24 cellular contexts compared by ENCODE assay signal in the genomic region with DNA sequence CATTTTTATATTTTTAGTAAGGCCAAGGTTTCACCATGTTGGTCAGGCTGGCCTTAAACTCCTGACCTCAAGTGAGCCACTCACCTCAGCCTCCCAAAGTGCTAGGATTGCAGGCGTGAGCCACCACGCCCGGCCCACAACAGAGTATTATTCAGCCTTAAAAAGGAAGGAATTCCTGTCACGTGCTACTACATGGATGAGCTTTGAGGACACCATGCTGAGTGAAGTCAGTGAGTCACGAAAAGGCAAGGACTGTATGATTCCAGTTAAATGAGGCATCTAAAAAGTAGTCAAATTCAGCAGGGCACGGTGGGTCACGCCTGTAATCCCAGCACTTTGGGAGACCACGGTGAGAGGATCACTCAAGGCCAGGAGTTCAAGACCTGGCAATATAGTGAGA. TPM values are rescaled to one million over a fixed set of nuclear protein-coding genes. Genes with fewer than 3 reads are reported as not detected.
DNase-seq lines count a peak whose midpoint lies in the region; ATAC-seq and TF ChIP-seq lines count a peak whose summit lies in the region.
"Had no signal": no experiment of that assay in that cellular context is flagged by ENCODE, and none has a peak within 500 bp of the region (broad histone marks: within the 10 kb centered on the region; RNA-seq: fewer than 3 reads in every experiment).

No MANE protein-coding gene starts in this region.

- DNase-seq in left ventricle myocardium superior (peak; percentile 6), heart left ventricle (no peak), MCF 10A (ENCODE audit: unreplicated experiment) (peak; percentile 21), lower lobe of right lung (no peak), foreskin melanocyte (no peak), DMS114 treated with DMSO at 0.1 percent for 48 hours (lab: John Stamatoyannopoulos, UW; ENCODE audit: unreplicated experiment) (no peak), NCI-H510A treated with DMSO at 0.1 percent for 48 hours (lab: John Stamatoyannopoulos, UW) (no peak)
- DNase-seq: activated CD4-positive, CD25-positive, alpha-beta regulatory T cell; activated naive CD8-positive, alpha-beta T cell treated with anti-CD3 and anti-CD28 coated beads for 36 hours; left ventricle myocardium inferior; NCI-H1694 treated with DMSO at 0.1 percent for 48 hours; NCI-H82; OCI-M1; stimulated activated naive CD4-positive, alpha-beta T cell treated with Interleukin-2 at 50 U/mL for 16 hours had no signal

- H3K4me1 ChIP-seq in heart left ventricle, result peaks cover 0 to 33% (median 9%) of the 10 kb centered on the region in 12 donors
- peaks cover 71% of the 10 kb centered on the region for H3K4me1 ChIP-seq in lower lobe of right lung

- peaks cover 64% of the 10 kb centered on the region for H3K4me1 Mint-ChIP-seq in MCF 10A (ENCODE audit: insufficient read depth, unreplicated experiment)

- no TSS peak for BruUV-seq in MCF 10A (replicated peaks; lab: Mats Ljungman, UMichigan)

- TF ChIP-seq POLR2A in heart left ventricle (IDR thresholded peaks at IDR 0.05), result no peak

- 90 to 96% (median 94%) methylated on average over 8 of the region's 8 CpGs for WGBS in heart left ventricle, 4 donors

- H3K27me3 Mint-ChIP-seq in MCF 10A (ENCODE audit: insufficient read depth, unreplicated experiment), result no peaks in the 10 kb centered on the region
- H3K27me3 Mint-ChIP-seq: activated naive CD8-positive, alpha-beta T cell treated with anti-CD3 and anti-CD28 coated beads for 36 hours; dendritic cell treated with granulocyte-macrophage colony-stimulating factor and Interleukin-4, amounts not matched to agents 40 ng/mL and 50 ng/mL, for 4 days; IgD-negative memory B cell had no signal

- H3K36me3 ChIP-seq in heart left ventricle (peaks cover 0 to 95% (median 85%) of the 10 kb centered on the region in 9 donors), lower lobe of right lung (peaks cover 93% of the 10 kb centered on the region)

- ATAC-seq in left ventricle myocardium superior (no peak), heart left ventricle (no peak), lower lobe of right lung (no peak), HG02970 (IDR thresholded peaks at IDR 0.05; ENCODE audit: low FRiP score, unreplicated experiment) (no peak)
- ATAC-seq: A549, HCT116, sciatic nerve had no signal

- H3K9me3 ChIP-seq in heart left ventricle, result no peaks in the 10 kb centered on the region
- H3K9me3 ChIP-seq in lower lobe of right lung, result no peaks in the 10 kb centered on the region
- H3K9me3 ChIP-seq: A549, left ventricle myocardium inferior had no signal

- H3K27ac ChIP-seq in heart left ventricle, result no peak overlapping the region
- H3K27ac ChIP-seq in lower lobe of right lung, result peak overlapping the region; percentile 37
- H3K27ac ChIP-seq: A549, C4-2B, left ventricle myocardium inferior had no signal

- H3K9me3 Mint-ChIP-seq in MCF 10A (ENCODE audit: unreplicated experiment), result no peaks in the 10 kb centered on the region
- H3K9me3 Mint-ChIP-seq: activated naive CD8-positive, alpha-beta T cell treated with anti-CD3 and anti-CD28 coated beads for 36 hours; dendritic cell treated with granulocyte-macrophage colony-stimulating factor and Interleukin-4, amounts not matched to agents 40 ng/mL and 50 ng/mL, for 4 days; IgD-negative memory B cell had no signal

- no peak overlapping the region for H3K4me3 Mint-ChIP-seq in MCF 10A (ENCODE audit: unreplicated experiment)
- H3K4me3 Mint-ChIP-seq: activated naive CD8-positive, alpha-beta T cell treated with anti-CD3 and anti-CD28 coated beads for 36 hours; dendritic cell treated with granulocyte-macrophage colony-stimulating factor and Interleukin-4, amounts not matched to agents 40 ng/mL and 50 ng/mL, for 4 days; IgD-negative memory B cell had no signal

- peaks cover 42% of the 10 kb centered on the region for H3K36me3 Mint-ChIP-seq in MCF 10A (ENCODE audit: insufficient read depth, unreplicated experiment)

- CTCF ChIA-PET in MCF 10A (lab: Yijun Ruan, JAX), result interaction anchor here (0.6 to 9.3 kb wide), 9 partner anchors 11 to 1672 kb away, joined by 3 to 237 read pairs (median 5); a partner anchor contains a TSS

- TF ChIP-seq CTCF in heart left ventricle (IDR thresholded peaks at IDR 0.05), result no peak
- TF ChIP-seq CTCF in MCF 10A (IDR thresholded peaks at IDR 0.05; ENCODE audit: unreplicated experiment), result no peak
- no peak for TF ChIP-seq CTCF in lower lobe of right lung (IDR thresholded peaks at IDR 0.05)

- no peaks in the 10 kb centered on the region for H3K27me3 ChIP-seq in heart left ventricle
- no peaks in the 10 kb centered on the region for H3K27me3 ChIP-seq in lower lobe of right lung (ENCODE audit: low read depth)

- intact Hi-C loops in left ventricle myocardium superior (cut with micrococcal nuclease), result no loop called here
- intact Hi-C loops in heart left ventricle (cut with DNase I), result loop anchor here in 4 of 10 donors (1.0 to 10.0 kb wide), 4 partner anchors 12 to 150 kb away; a partner anchor contains a TSS
- intact Hi-C loops in MCF 10A (cut with micrococcal nuclease), result loop anchor here (5.0 kb wide), 2 partner anchors 87 to 153 kb away; no protein-coding TSS in a partner anchor
- intact Hi-C loops in lower lobe of right lung (cut with DNase I), result no loop called here

- peak overlapping the region; percentile 87 for H3K27ac Mint-ChIP-seq in MCF 10A (ENCODE audit: low read depth, unreplicated experiment)
- H3K27ac Mint-ChIP-seq: activated naive CD8-positive, alpha-beta T cell treated with anti-CD3 and anti-CD28 coated beads for 36 hours; dendritic cell treated with granulocyte-macrophage colony-stimulating factor and Interleukin-4, amounts not matched to agents 40 ng/mL and 50 ng/mL, for 4 days had no signal

- POLR2A ChIA-PET in MCF 10A (lab: Yijun Ruan, JAX), result interaction anchor here (0.9 to 7.3 kb wide), 7 partner anchors 10 to 255 kb away, joined by 3 to 164 read pairs (median 4); a partner anchor contains a TSS

- H3K4me3 ChIP-seq in heart left ventricle, result no peak overlapping the region
- no peak overlapping the region for H3K4me3 ChIP-seq in lower lobe of right lung
- H3K4me3 ChIP-seq: A549, left ventricle myocardium inferior had no signal

RNA-seq across cellular contexts. Expression of a gene that starts 9.7 kb away (rescaled TPM):
- total RNA-seq in left ventricle myocardium superior (not detected), heart left ventricle (1 to 10 TPM in 1 of 9 donors, under 1 TPM in 1, not detected in 7; 0.80 to 1.3 TPM), MCF 10A (2022) (9.6 and 17.1 TPM in 2 replicates), lower lobe of right lung (1.9 TPM)
- polyA plus RNA-seq in heart left ventricle, result under 1 TPM; 0.14 to 0.46 TPM
- total RNA-seq: activated naive CD8-positive, alpha-beta T cell treated with anti-CD3 and anti-CD28 coated beads for 36 hours; epithelial cell of proximal tubule; left ventricle myocardium inferior; osteocyte; SK-MEL-5 had no signal
- polyA plus RNA-seq: A549, IgD-negative memory B cell had no signal

RNA-seq across cellular contexts. Expression of a gene that starts 29.3 kb away (rescaled TPM):
- total RNA-seq in left ventricle myocardium superior, result 56.9 TPM
- total RNA-seq in heart left ventricle, result 10 to 100 TPM; 51.1 to 75.4 (median 58.3) TPM
- polyA plus RNA-seq in heart left ventricle, result 10 to 100 TPM; 52.7 to 61.8 TPM
- total RNA-seq in MCF 10A (2022), result 66.6 and 88.5 TPM in 2 replicates
- 59.6 TPM for total RNA-seq in lower lobe of right lung

RNA-seq across cellular contexts. Expression of a gene that starts 37.9 kb away (rescaled TPM):
- total RNA-seq in left ventricle myocardium superior (98.1 TPM), heart left ventricle (100 to 1,000 TPM in 1 of 9 donors, 10 to 100 TPM in 8; 63.2 to 105 (median 73.2) TPM), MCF 10A (2022) (5.5 and 6.4 TPM in 2 replicates), lower lobe of right lung (50.1 TPM)
- polyA plus RNA-seq in heart left ventricle, result 10 to 100 TPM; 50.6 to 56.2 TPM

RNA-seq across cellular contexts. Expression of a gene that starts 44.3 kb away (rescaled TPM):
- 83.4 TPM for total RNA-seq in left ventricle myocardium superior
- total RNA-seq in heart left ventricle, result 100 to 1,000 TPM in 2 of 9 donors, 10 to 100 TPM in 7; 68.9 to 117 (median 83.3) TPM
- polyA plus RNA-seq in heart left ventricle, result 100 to 1,000 TPM in 1 of 2 donors, 10 to 100 TPM in 1; 72.6 to 142 TPM
- 74.2 and 95.3 TPM in 2 replicates for total RNA-seq in MCF 10A (2022)
- total RNA-seq in lower lobe of right lung, result 79.3 TPM

Comparison
In these comparisons a context has a peak if more than half of its experiments do, and no peak if none do; other contexts are left out.
1. DNase-seq: peak in left ventricle myocardium superior (single experiment) and MCF 10A (single experiment); none in heart left ventricle (0 of 5), lower lobe of right lung (single experiment), foreskin melanocyte (single experiment), DMS114 treated with DMSO at 0.1 percent for 48 hours (single experiment) and NCI-H510A treated with DMSO at 0.1 percent for 48 hours (single experiment).